Comparison of ENCODE assay signal across 15 cellular contexts in the genomic region with DNA sequence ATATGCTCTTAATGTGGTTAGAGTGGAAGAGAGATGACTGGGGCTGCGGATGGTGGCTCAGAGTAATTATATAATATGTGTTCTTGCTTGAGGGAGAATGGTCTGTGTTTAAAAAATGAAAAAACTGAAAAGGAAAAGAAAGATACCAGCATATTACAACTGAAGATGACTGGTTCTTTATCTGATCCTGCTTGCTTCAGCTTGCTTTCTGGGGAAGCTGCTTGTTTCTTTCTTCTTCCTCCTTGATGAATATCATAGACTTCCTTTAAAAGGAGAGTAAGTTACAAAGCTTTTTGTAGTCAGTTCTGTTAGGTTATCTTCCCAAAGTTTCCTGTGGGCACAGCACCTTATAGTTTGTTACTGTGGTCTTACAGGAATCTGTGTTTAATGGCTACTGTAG.
DNase-seq lines count a peak whose midpoint lies in the region; ATAC-seq and TF ChIP-seq lines count a peak whose summit lies in the region.
"Had no signal": no experiment of that assay in that cellular context is flagged by ENCODE, and none has a peak within 500 bp of the region (broad histone marks: within the 10 kb centered on the region; RNA-seq: fewer than 3 reads in every experiment).

No MANE protein-coding gene starts in this region.

- POLR2A ChIA-PET in CD8-positive, alpha-beta T cell (lab: Charles Lee), result interaction anchor here (0.6 kb wide), 1 partner anchor 92 kb away, joined by 6 read pairs; no protein-coding TSS in a partner anchor

- no peaks in the 10 kb centered on the region for H3K9me3 Mint-ChIP-seq in CD8-positive, alpha-beta T cell
- peaks cover 7% of the 10 kb centered on the region for H3K9me3 Mint-ChIP-seq in mesothelial cell of epicardium

- H3K4me2 ChIP-seq in Karpas-422 (ENCODE audit: low read depth, low read length, poor library complexity, severe bottlenecking), result no peak overlapping the region

- intact Hi-C loops in CD8-positive, alpha-beta T cell (cut with DNase I, micrococcal nuclease), result loop anchor here (10.0 kb wide), 2 partner anchors 383 to 393 kb away; partner anchors contain the start of gene FBXL14 (in 1 of the 2)

- H3K4me1 Mint-ChIP-seq in CD8-positive, alpha-beta T cell (ENCODE audit: low read depth), result peaks cover 10% of the 10 kb centered on the region
- peaks cover 22% of the 10 kb centered on the region for H3K4me1 Mint-ChIP-seq in mesothelial cell of epicardium
- H3K4me1 Mint-ChIP-seq: immature natural killer cell had no signal

- H2AFZ ChIP-seq in Karpas-422 (ENCODE audit: low read length), result no peak overlapping the region

- TF ChIP-seq CTCF in CD8-positive, alpha-beta T cell (IDR thresholded peaks at IDR 0.05), result no peak
- no peak for TF ChIP-seq CTCF in mesothelial cell of epicardium (IDR thresholded peaks at IDR 0.05; ENCODE audit: unreplicated experiment)
- no peak for TF ChIP-seq CTCF in BE2C (IDR thresholded peaks at IDR 0.05; ENCODE audit: low read depth, low read length)

- H3K27ac Mint-ChIP-seq in CD8-positive, alpha-beta T cell, result peak overlapping the region; percentile 61
- H3K27ac Mint-ChIP-seq in mesothelial cell of epicardium, result peak overlapping the region; percentile 9
- H3K27ac Mint-ChIP-seq: activated CD8-positive, alpha-beta T cell treated with anti-CD3 and anti-CD28 coated beads for 36 hours; activated T-cell treated with anti-CD3 and anti-CD28 coated beads, Interleukin-2, amount 50 U/mL, for 24 hours; immature natural killer cell had no signal

- DNase-seq in CD8-positive, alpha-beta T cell, result no peak
- DNase-seq in Karpas-422, result no peak
- DNase-seq in amniotic epithelial cell (ENCODE audit: low read depth), result peak; percentile 9
- no peak for DNase-seq in mesothelial cell of epicardium (ENCODE audit: low spot score in 2 of 2, unreplicated experiment in 2 of 2)
- no peak for DNase-seq in DMS 273 (lab: John Stamatoyannopoulos, UW; ENCODE audit: unreplicated experiment)
- no peak for DNase-seq in NCI-H2171 treated with DMSO at 0.1 percent for 48 hours (lab: John Stamatoyannopoulos, UW)
- DNase-seq in BE2C, result no peak
- DNase-seq in NCI-H510A treated with DMSO at 0.1 percent for 48 hours (lab: John Stamatoyannopoulos, UW), result no peak
- DNase-seq: activated CD8-positive, alpha-beta T cell treated with anti-CD3 and anti-CD28 coated beads for 36 hours; activated T-cell treated with anti-CD3 and anti-CD28 coated beads, Interleukin-2, amount 50 U/mL, for 24 hours; head of caudate nucleus; immature natural killer cell; MG63; stimulated activated CD4-positive, alpha-beta T cell treated with anti-CD3 and anti-CD28 coated beads, Interleukin-1b, Interleukin-23, amount 100 ng/mL, for 48 hours had no signal

- no peak for ATAC-seq in CD8-positive, alpha-beta T cell
- ATAC-seq: activated CD8-positive, alpha-beta T cell treated with anti-CD3 and anti-CD28 coated beads for 36 hours had no signal

- no peak overlapping the region for H3K27ac ChIP-seq in CD8-positive, alpha-beta T cell (ENCODE audit: low read depth, low read length)
- H3K27ac ChIP-seq in Karpas-422 (ENCODE audit: low read length), result peak overlapping the region; percentile 12; the same call in 1 of the 2 replicates
- H3K27ac ChIP-seq: vagina had no signal

- CTCF ChIA-PET in CD8-positive, alpha-beta T cell (lab: Charles Lee), result no interaction called here

- H3K27me3 Mint-ChIP-seq in CD8-positive, alpha-beta T cell (ENCODE audit: low read depth), result no peaks in the 10 kb centered on the region
- H3K27me3 Mint-ChIP-seq in mesothelial cell of epicardium (ENCODE audit: low read depth), result no peaks in the 10 kb centered on the region
- H3K27me3 Mint-ChIP-seq: activated CD8-positive, alpha-beta T cell treated with anti-CD3 and anti-CD28 coated beads for 36 hours; activated T-cell treated with anti-CD3 and anti-CD28 coated beads, Interleukin-2, amount 50 U/mL, for 24 hours had no signal

- H3K79me2 ChIP-seq in Karpas-422 (ENCODE audit: low read length), result peaks cover 26% of the 10 kb centered on the region

- H3K4me3 ChIP-seq in CD8-positive, alpha-beta T cell (ENCODE audit: low read depth, low read length), result no peak overlapping the region
- H3K4me3 ChIP-seq in Karpas-422 (ENCODE audit: low read length), result no peak overlapping the region
- H3K4me3 ChIP-seq in BE2C (ENCODE audit: low read depth, low read length), result no peak overlapping the region
- H3K4me3 ChIP-seq: MG63, vagina had no signal

- no peaks in the 10 kb centered on the region for H3K27me3 ChIP-seq in CD8-positive, alpha-beta T cell (ENCODE audit: insufficient read depth, low read length)
- H3K27me3 ChIP-seq in Karpas-422 (ENCODE audit: low read length) (no peaks in the 10 kb centered on the region), BE2C (no peaks in the 10 kb centered on the region)
- H3K27me3 ChIP-seq: MG63, vagina had no signal

- H3K4me3 Mint-ChIP-seq in CD8-positive, alpha-beta T cell, result no peak overlapping the region
- no peak overlapping the region for H3K4me3 Mint-ChIP-seq in mesothelial cell of epicardium
- H3K4me3 Mint-ChIP-seq: activated CD8-positive, alpha-beta T cell treated with anti-CD3 and anti-CD28 coated beads for 36 hours; activated T-cell treated with anti-CD3 and anti-CD28 coated beads, Interleukin-2, amount 50 U/mL, for 24 hours; immature natural killer cell had no signal

- no peaks in the 10 kb centered on the region for H3K9me3 ChIP-seq in CD8-positive, alpha-beta T cell (ENCODE audit: low read length)
- H3K9me3 ChIP-seq in Karpas-422 (ENCODE audit: low read length) (peaks cover 7% of the 10 kb centered on the region), BE2C (no peaks in the 10 kb centered on the region)
- H3K9me3 ChIP-seq: vagina had no signal

- no peaks in the 10 kb centered on the region for H3K36me3 ChIP-seq in CD8-positive, alpha-beta T cell (ENCODE audit: insufficient read depth, low read length)
- H3K36me3 ChIP-seq in Karpas-422 (ENCODE audit: insufficient read depth, low read length), result peaks cover 17% of the 10 kb centered on the region
- H3K36me3 ChIP-seq in BE2C, result peaks cover 3% of the 10 kb centered on the region; the same call in 1 of the 2 replicates

- no peaks in the 10 kb centered on the region for H4K20me1 ChIP-seq in Karpas-422 (ENCODE audit: insufficient read depth, low read depth, low read length)

- H3K9me2 ChIP-seq in Karpas-422 (replicated peaks; ENCODE audit: insufficient read depth, low read length), result no peaks in the 10 kb centered on the region

- peaks cover 9% of the 10 kb centered on the region for H3K4me1 ChIP-seq in CD8-positive, alpha-beta T cell (ENCODE audit: insufficient read depth, low read length)
- H3K4me1 ChIP-seq in Karpas-422 (ENCODE audit: low read length) (peaks cover 47% of the 10 kb centered on the region), BE2C (peaks cover 10% of the 10 kb centered on the region)

- H3K36me3 Mint-ChIP-seq in CD8-positive, alpha-beta T cell, result peaks cover 22% of the 10 kb centered on the region
- peaks cover 17% of the 10 kb centered on the region for H3K36me3 Mint-ChIP-seq in mesothelial cell of epicardium

- H3K9ac ChIP-seq in Karpas-422 (ENCODE audit: low read length), result no peak overlapping the region
